Comparison of ENCODE assay signal across 16 cellular contexts in the genomic region with DNA sequence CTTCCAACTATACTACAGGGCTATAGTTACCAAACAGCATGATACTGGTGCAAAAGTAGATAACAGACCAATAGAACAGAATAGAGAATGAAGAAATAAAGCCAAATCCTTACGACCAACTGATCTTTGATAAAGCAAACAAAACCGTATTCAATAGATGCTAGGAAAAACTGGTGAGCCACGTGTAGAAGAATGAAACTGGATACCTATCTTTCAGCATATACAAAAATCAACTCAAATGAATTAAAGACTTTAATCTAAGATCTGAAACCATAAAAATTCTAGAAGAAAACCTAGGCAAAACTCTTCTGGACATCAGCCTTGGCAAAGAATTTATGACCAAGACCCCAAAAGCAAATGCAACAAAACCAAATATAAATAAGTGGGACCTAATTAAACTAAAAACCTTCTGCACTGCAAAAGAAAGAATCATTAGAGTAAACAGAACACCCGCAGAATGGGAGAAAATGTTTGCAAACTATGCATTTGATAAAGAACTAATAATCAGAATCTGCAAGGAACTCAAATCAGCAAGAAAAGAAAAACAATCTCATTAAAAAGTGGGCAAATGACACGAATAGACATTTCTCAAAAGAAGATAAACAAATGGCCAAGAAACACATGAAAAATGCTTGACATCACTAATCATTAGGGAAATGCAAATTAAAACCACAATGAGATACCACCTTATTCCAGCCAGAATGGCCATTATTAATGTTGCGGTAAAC.
DNase-seq lines count a peak whose midpoint lies in the region; ATAC-seq, FAIRE-seq and TF ChIP-seq lines count a peak whose summit lies in the region.
"Had no signal": no experiment of that assay in that cellular context is flagged by ENCODE, and none has a peak within 500 bp of the region (broad histone marks: within the 10 kb centered on the region; RNA-seq: fewer than 3 reads in every experiment).

No MANE protein-coding gene starts in this region.

- TF ChIP-seq CTCF in astrocyte (IDR thresholded peaks at IDR 0.05; ENCODE audit: insufficient read depth, low read depth, low read length) (no peak), osteoblast (IDR thresholded peaks at IDR 0.05; ENCODE audit: extremely low read depth, low read depth, low read length) (no peak), nephron progenitor cell (IDR thresholded peaks at IDR 0.05) (no peak)

- H3K79me2 ChIP-seq in astrocyte (ENCODE audit: insufficient read depth, low read length) = no peaks in the 10 kb centered on the region
- H3K79me2 ChIP-seq in osteoblast (ENCODE audit: insufficient read depth, low read length) = no peaks in the 10 kb centered on the region

- H3K4me3 Mint-ChIP-seq in astrocyte (ENCODE audit: unreplicated experiment) = no peak overlapping the region
- H3K4me3 Mint-ChIP-seq in activated CD4-positive, alpha-beta memory T cell treated with anti-CD3 and anti-CD28 coated beads, Interleukin-2, amount 10 ng/mL, durations not matched to agents 7 days and 5 days = no peak overlapping the region
- no peak overlapping the region for H3K4me3 Mint-ChIP-seq in nephron progenitor cell
- H3K4me3 Mint-ChIP-seq: CD4-positive, CD25-positive, alpha-beta regulatory T cell; H9 had no signal

- H3K27ac ChIP-seq in astrocyte (ENCODE audit: low read depth, low read length) (no peak overlapping the region), osteoblast (ENCODE audit: low read depth, low read length) (no peak overlapping the region)
- H3K27ac ChIP-seq: BLaER1 treated with 17β-estradiol and CSF1 and Interleukin-3, amounts not matched to agents 10 nM and 100 nM had no signal

- POLR2A ChIA-PET in activated CD4-positive, alpha-beta memory T cell treated with anti-CD3 and anti-CD28 coated beads, Interleukin-2, amount 10 ng/mL, durations not matched to agents 7 days and 5 days (lab: Charles Lee) = no interaction called here

- H3K27me3 Mint-ChIP-seq in astrocyte (ENCODE audit: low read depth, unreplicated experiment) (peaks cover 16% of the 10 kb centered on the region), nephron progenitor cell (ENCODE audit: low read depth, poor library complexity) (peaks cover 31% of the 10 kb centered on the region)
- peaks cover 4% of the 10 kb centered on the region for H3K27me3 Mint-ChIP-seq in activated CD4-positive, alpha-beta memory T cell treated with anti-CD3 and anti-CD28 coated beads, Interleukin-2, amount 10 ng/mL, durations not matched to agents 7 days and 5 days
- H3K27me3 Mint-ChIP-seq: CD4-positive, CD25-positive, alpha-beta regulatory T cell had no signal

- no peaks in the 10 kb centered on the region for H4K20me1 ChIP-seq in astrocyte (ENCODE audit: insufficient read depth, low read length)
- no peaks in the 10 kb centered on the region for H4K20me1 ChIP-seq in osteoblast (ENCODE audit: insufficient read depth, low read length)

- H2AFZ ChIP-seq in astrocyte (ENCODE audit: low read depth, low read length) (no peak overlapping the region), osteoblast (ENCODE audit: low read length) (no peak overlapping the region)

- no peaks in the 10 kb centered on the region for H3K9me3 ChIP-seq in astrocyte (ENCODE audit: insufficient read depth, low read depth, low read length)
- no peaks in the 10 kb centered on the region for H3K9me3 ChIP-seq in osteoblast (ENCODE audit: low read depth, low read length)
- H3K9me3 ChIP-seq: BLaER1 treated with 17β-estradiol and CSF1 and Interleukin-3, amounts not matched to agents 10 nM and 100 nM had no signal

- H3K27ac Mint-ChIP-seq in astrocyte (ENCODE audit: unreplicated experiment) = no peak overlapping the region
- H3K27ac Mint-ChIP-seq in activated CD4-positive, alpha-beta memory T cell treated with anti-CD3 and anti-CD28 coated beads, Interleukin-2, amount 10 ng/mL, durations not matched to agents 7 days and 5 days = no peak overlapping the region
- H3K27ac Mint-ChIP-seq in nephron progenitor cell = no peak overlapping the region
- H3K27ac Mint-ChIP-seq: CD4-positive, CD25-positive, alpha-beta regulatory T cell; H9 had no signal

- CTCF ChIA-PET in activated CD4-positive, alpha-beta memory T cell treated with anti-CD3 and anti-CD28 coated beads, Interleukin-2, amount 10 ng/mL, durations not matched to agents 7 days and 5 days (lab: Charles Lee) = no interaction called here

- DNase-seq in NCI-H748 (lab: John Stamatoyannopoulos, UW; ENCODE audit: unreplicated experiment) (peak; percentile 6), NCI-H748 treated with DMSO at 0.1 percent for 48 hours (lab: John Stamatoyannopoulos, UW) (no peak), HTR-8/SVneo (ENCODE audit: insufficient read length, low spot score) (no peak), astrocyte (ENCODE audit: low read depth) (no peak), osteoblast (ENCODE audit: insufficient read length, low spot score, missing footprints) (no peak), nephron progenitor cell (no peak)
- no peak for DNase-seq in activated CD4-positive, alpha-beta memory T cell treated with anti-CD3 and anti-CD28 coated beads, Interleukin-2, amount 10 ng/mL, durations not matched to agents 7 days and 5 days
- DNase-seq: 8988T; ACHN; Calu3; CD4-positive, CD25-positive, alpha-beta regulatory T cell; DMS 273 treated with DMSO at 0.1 percent for 48 hours; GOT3; H9 had no signal

- H3K4me3 ChIP-seq in astrocyte (ENCODE audit: insufficient read depth, low read depth, low read length) (no peak overlapping the region), osteoblast (ENCODE audit: insufficient read depth, low read length) (no peak overlapping the region)
- H3K4me3 ChIP-seq: BLaER1 treated with 17β-estradiol and CSF1 and Interleukin-3, amounts not matched to agents 10 nM and 100 nM had no signal

- peaks cover 11% of the 10 kb centered on the region for H3K4me1 Mint-ChIP-seq in astrocyte (ENCODE audit: low read depth, unreplicated experiment)
- H3K4me1 Mint-ChIP-seq in activated CD4-positive, alpha-beta memory T cell treated with anti-CD3 and anti-CD28 coated beads, Interleukin-2, amount 10 ng/mL, durations not matched to agents 7 days and 5 days = no peaks in the 10 kb centered on the region
- H3K4me1 Mint-ChIP-seq in nephron progenitor cell = peaks cover 28% of the 10 kb centered on the region

- no peak for ATAC-seq in GM18511 (IDR thresholded peaks at IDR 0.05; ENCODE audit: unreplicated experiment)

- peak; percentile 31 for FAIRE-seq in HTR-8/SVneo (lab: Jason Lieb, UNC)
- FAIRE-seq in astrocyte (lab: Jason Lieb, UNC) = no peak

- H3K9ac ChIP-seq in astrocyte (ENCODE audit: low read length) = no peak overlapping the region
- H3K9ac ChIP-seq: BLaER1 treated with 17β-estradiol and CSF1 and Interleukin-3, amounts not matched to agents 10 nM and 100 nM had no signal

- H3K9me3 Mint-ChIP-seq in astrocyte (ENCODE audit: unreplicated experiment) (no peaks in the 10 kb centered on the region), nephron progenitor cell (peaks cover under 1% of the 10 kb centered on the region)
- H3K9me3 Mint-ChIP-seq in activated CD4-positive, alpha-beta memory T cell treated with anti-CD3 and anti-CD28 coated beads, Interleukin-2, amount 10 ng/mL, durations not matched to agents 7 days and 5 days = no peaks in the 10 kb centered on the region
- H3K9me3 Mint-ChIP-seq: CD4-positive, CD25-positive, alpha-beta regulatory T cell; H9 had no signal

- no peaks in the 10 kb centered on the region for H3K36me3 Mint-ChIP-seq in astrocyte (ENCODE audit: low read depth, unreplicated experiment)
- H3K36me3 Mint-ChIP-seq in activated CD4-positive, alpha-beta memory T cell treated with anti-CD3 and anti-CD28 coated beads, Interleukin-2, amount 10 ng/mL, durations not matched to agents 7 days and 5 days (ENCODE audit: low read depth) = no peaks in the 10 kb centered on the region
- H3K36me3 Mint-ChIP-seq in nephron progenitor cell (ENCODE audit: low read depth) = no peaks in the 10 kb centered on the region
- H3K36me3 Mint-ChIP-seq: CD4-positive, CD25-positive, alpha-beta regulatory T cell had no signal

- H3K36me3 ChIP-seq in astrocyte (ENCODE audit: insufficient read depth, low read length) = no peaks in the 10 kb centered on the region
- H3K36me3 ChIP-seq in osteoblast (ENCODE audit: insufficient read depth, low read length) = no peaks in the 10 kb centered on the region
- H3K36me3 ChIP-seq: BLaER1 treated with 17β-estradiol and CSF1 and Interleukin-3, amounts not matched to agents 10 nM and 100 nM had no signal

- H3K4me2 ChIP-seq in astrocyte (ENCODE audit: low read length) = peak overlapping the region; percentile 56
- peak overlapping the region; percentile 32 for H3K4me2 ChIP-seq in osteoblast (ENCODE audit: insufficient read depth, low read length)
- H3K4me2 ChIP-seq: BLaER1 treated with 17β-estradiol and CSF1 and Interleukin-3, amounts not matched to agents 10 nM and 100 nM had no signal

- H3K27me3 ChIP-seq in astrocyte (ENCODE audit: insufficient read depth, low read length) (peaks cover 21% of the 10 kb centered on the region), osteoblast (ENCODE audit: insufficient read depth, low read length) (peaks cover 5% of the 10 kb centered on the region)
- H3K27me3 ChIP-seq: BLaER1 treated with 17β-estradiol and CSF1 and Interleukin-3, amounts not matched to agents 10 nM and 100 nM had no signal

- H3K4me1 ChIP-seq in astrocyte (ENCODE audit: insufficient read depth, low read length) (peaks cover 3% of the 10 kb centered on the region), osteoblast (ENCODE audit: insufficient read depth, low read length) (peaks cover 4% of the 10 kb centered on the region)
- H3K4me1 ChIP-seq: BLaER1 treated with 17β-estradiol and CSF1 and Interleukin-3, amounts not matched to agents 10 nM and 100 nM had no signal
